In genomic region chr2:71417300-71418202, GRCh38 we compare ENCODE assay signal across 9 cellular contexts. TPM values are rescaled to one million over a fixed set of nuclear protein-coding genes. Genes with fewer than 3 reads are reported as not detected.
DNase-seq lines count a peak whose midpoint lies in the region; ATAC-seq, FAIRE-seq and TF ChIP-seq lines count a peak whose summit lies in the region.
"Had no signal": no experiment of that assay in that cellular context is flagged by ENCODE, and none has a peak within 500 bp of the region (broad histone marks: within the 10 kb centered on the region; RNA-seq: fewer than 3 reads in every experiment).

No MANE protein-coding gene starts in this region.

- no peak for FAIRE-seq in GM12892 (lab: Jason Lieb, UNC)

- TF ChIP-seq CTCF in kidney epithelial cell (IDR thresholded peaks at IDR 0.05; ENCODE audit: insufficient read depth, low read length, poor library complexity, severe bottlenecking) (no peak), thoracic aorta (IDR thresholded peaks at IDR 0.05) (no peak)

- POLR2A ChIA-PET in activated CD8-positive, alpha-beta T cell treated with anti-CD3 and anti-CD28 coated beads, Interleukin-2, amount 10 ng/mL, durations not matched to agents 7 days and 5 days (lab: Charles Lee): interaction anchor here (0.6 to 1.1 kb wide), 3 partner anchors 31 to 288 kb away, joined by 3 read pairs; partner anchors contain the start of gene MCEE

- no peaks in the 10 kb centered on the region for H3K9me3 Mint-ChIP-seq in activated T-cell treated with anti-CD3 and anti-CD28 coated beads, Interleukin-2, amount 50 U/mL, for 24 hours
- no peaks in the 10 kb centered on the region for H3K9me3 Mint-ChIP-seq in activated CD8-positive, alpha-beta T cell treated with anti-CD3 and anti-CD28 coated beads, Interleukin-2, amount 10 ng/mL, durations not matched to agents 7 days and 5 days (ENCODE audit: insufficient read depth)

- H3K27ac ChIP-seq in thoracic aorta: no peak overlapping the region

- H3K36me3 ChIP-seq in kidney epithelial cell (ENCODE audit: control insufficient read depth, insufficient read depth, low read length): no peaks in the 10 kb centered on the region
- no peaks in the 10 kb centered on the region for H3K36me3 ChIP-seq in thoracic aorta

- peaks cover 12% of the 10 kb centered on the region for H3K4me1 Mint-ChIP-seq in activated T-cell treated with anti-CD3 and anti-CD28 coated beads, Interleukin-2, amount 50 U/mL, for 24 hours (ENCODE audit: low read depth)
- peaks cover 12% of the 10 kb centered on the region for H3K4me1 Mint-ChIP-seq in activated CD8-positive, alpha-beta T cell treated with anti-CD3 and anti-CD28 coated beads, Interleukin-2, amount 10 ng/mL, durations not matched to agents 7 days and 5 days (ENCODE audit: low read depth)

- peak overlapping the region; percentile 77 for H3K4me3 Mint-ChIP-seq in activated T-cell treated with anti-CD3 and anti-CD28 coated beads, Interleukin-2, amount 50 U/mL, for 24 hours
- H3K4me3 Mint-ChIP-seq in activated CD8-positive, alpha-beta T cell treated with anti-CD3 and anti-CD28 coated beads, Interleukin-2, amount 10 ng/mL, durations not matched to agents 7 days and 5 days: peak overlapping the region; percentile 81

- CTCF ChIA-PET in activated CD8-positive, alpha-beta T cell treated with anti-CD3 and anti-CD28 coated beads, Interleukin-2, amount 10 ng/mL, durations not matched to agents 7 days and 5 days (lab: Charles Lee): interaction anchor here (0.7 to 1.4 kb wide), 2 partner anchors 16 to 86 kb away, joined by 3 to 9 read pairs; partner anchors contain the start of gene ZNF638

- no peak for DNase-seq in activated T-cell treated with anti-CD3 and anti-CD28 coated beads, Interleukin-2, amount 50 U/mL, for 24 hours
- DNase-seq in activated T-cell treated with anti-CD3 and anti-CD28 coated beads, Interleukin-2, amount 50 U/mL, for 1 hour: no peak
- no peak for DNase-seq in activated CD8-positive, alpha-beta T cell treated with anti-CD3 and anti-CD28 coated beads, Interleukin-2, amount 10 ng/mL, durations not matched to agents 7 days and 5 days
- DNase-seq in kidney epithelial cell (ENCODE audit: low read depth): no peak
- DNase-seq in thoracic aorta (ENCODE audit: low spot score): no peak
- DNase-seq in GM12892 (ENCODE audit: insufficient read length): no peak
- no peak for DNase-seq in HuH-7.5 (ENCODE audit: low spot score)

- H3K36me3 Mint-ChIP-seq in activated T-cell treated with anti-CD3 and anti-CD28 coated beads, Interleukin-2, amount 50 U/mL, for 24 hours (ENCODE audit: low read depth): peaks cover 38% of the 10 kb centered on the region
- H3K36me3 Mint-ChIP-seq in activated CD8-positive, alpha-beta T cell treated with anti-CD3 and anti-CD28 coated beads, Interleukin-2, amount 10 ng/mL, durations not matched to agents 7 days and 5 days (ENCODE audit: low read depth): peaks cover 4% of the 10 kb centered on the region

- H3K4me3 ChIP-seq in kidney epithelial cell (ENCODE audit: low read depth, low read length) (peak overlapping the region; percentile 33), thoracic aorta (peak overlapping the region; percentile 38)

- no peaks in the 10 kb centered on the region for H3K9me3 ChIP-seq in thoracic aorta

- H3K27ac Mint-ChIP-seq in activated T-cell treated with anti-CD3 and anti-CD28 coated beads, Interleukin-2, amount 50 U/mL, for 24 hours: peak overlapping the region; percentile 86
- peak overlapping the region; percentile 75 for H3K27ac Mint-ChIP-seq in activated CD8-positive, alpha-beta T cell treated with anti-CD3 and anti-CD28 coated beads, Interleukin-2, amount 10 ng/mL, durations not matched to agents 7 days and 5 days

- peak; percentile 60 for ATAC-seq in activated CD8-positive, alpha-beta T cell treated with anti-CD3 and anti-CD28 coated beads, Interleukin-2, amount 10 ng/mL, durations not matched to agents 7 days and 5 days
- ATAC-seq in thoracic aorta (ENCODE audit: insufficient number of reproducible peaks, low FRiP score, low read depth) (no peak), GM18520 (IDR thresholded peaks at IDR 0.05; ENCODE audit: unreplicated experiment) (no peak)

- H3K27me3 Mint-ChIP-seq in activated T-cell treated with anti-CD3 and anti-CD28 coated beads, Interleukin-2, amount 50 U/mL, for 24 hours: no peaks in the 10 kb centered on the region
- H3K27me3 Mint-ChIP-seq in activated CD8-positive, alpha-beta T cell treated with anti-CD3 and anti-CD28 coated beads, Interleukin-2, amount 10 ng/mL, durations not matched to agents 7 days and 5 days (ENCODE audit: low read depth): no peaks in the 10 kb centered on the region

- H3K27me3 ChIP-seq in kidney epithelial cell (ENCODE audit: control insufficient read depth, insufficient read depth, low read length): no peaks in the 10 kb centered on the region
- H3K27me3 ChIP-seq in thoracic aorta (replicated peaks; ENCODE audit: insufficient read depth): no peaks in the 10 kb centered on the region

- no peak for TF ChIP-seq POLR2A in GM12892 (IDR thresholded peaks at IDR 0.05; ENCODE audit: low read depth, low read length)

- no peaks in the 10 kb centered on the region for H3K4me1 ChIP-seq in thoracic aorta (ENCODE audit: control insufficient read depth in 1 of 2, low read depth in 2 of 2)

RNA-seq across cellular contexts. Expression of gene DYSF, which starts 35.8 kb away (rescaled TPM):
- 1 to 10 TPM; 3.4 to 4.7 TPM for total RNA-seq in activated CD8-positive, alpha-beta T cell treated with anti-CD3 and anti-CD28 coated beads, Interleukin-2, amount 10 ng/mL, durations not matched to agents 7 days and 5 days
- total RNA-seq in kidney epithelial cell (42.8 and 49.0 TPM in 2 replicates), thoracic aorta (10 to 100 TPM; 13.0 to 15.2 TPM)
- not detected for polyA plus RNA-seq in GM12892 (2012; ENCODE audit: missing spikeins)
- total RNA-seq: T-helper 2 cell treated with Interferon-gamma antibody and Interleukin-4, amounts not matched to agents 100 ng/mL and 5 ng/mL, for 36 hours had no signal
